1 cellular context compared by ENCODE assay signal in genomic region chr2:159712194-159712928, GRCh38.
TF ChIP-seq lines count a peak whose summit lies in the region.

Gene MARCHF7, plus strand, starts transcription at chr2:159712506. Its CDS starts 16,517 bp downstream, at chr2:159729023.

TF ChIP-seq in HCT116, 20 proteins besides CTCF, POLR2A, EP300 and RAD21 (continued from another document):
- TF ChIP-seq ZBTB33 (IDR thresholded peaks at IDR 0.05; ENCODE audit: extremely low read depth, insufficient replicate concordance, low read length) = peak; percentile 99
- TF ChIP-seq ZFX (IDR thresholded peaks at IDR 0.05) = peak; percentile 100
- no peak for TF ChIP-seq JUND (IDR thresholded peaks at IDR 0.05)
- no peak for TF ChIP-seq ELF1 (IDR thresholded peaks at IDR 0.05; ENCODE audit: borderline replicate concordance, low read depth)
- TF ChIP-seq CEBPB (IDR thresholded peaks at IDR 0.05; ENCODE audit: low read depth) = no peak
- TF ChIP-seq SP1 (IDR thresholded peaks at IDR 0.05; ENCODE audit: low read depth) = peak; percentile 46
- TF ChIP-seq ATF3 (IDR thresholded peaks at IDR 0.05) = no peak
- no peak for TF ChIP-seq EZH2 (IDR thresholded peaks at IDR 0.05)
